8 cellular contexts compared by ENCODE assay signal in the genomic region with DNA sequence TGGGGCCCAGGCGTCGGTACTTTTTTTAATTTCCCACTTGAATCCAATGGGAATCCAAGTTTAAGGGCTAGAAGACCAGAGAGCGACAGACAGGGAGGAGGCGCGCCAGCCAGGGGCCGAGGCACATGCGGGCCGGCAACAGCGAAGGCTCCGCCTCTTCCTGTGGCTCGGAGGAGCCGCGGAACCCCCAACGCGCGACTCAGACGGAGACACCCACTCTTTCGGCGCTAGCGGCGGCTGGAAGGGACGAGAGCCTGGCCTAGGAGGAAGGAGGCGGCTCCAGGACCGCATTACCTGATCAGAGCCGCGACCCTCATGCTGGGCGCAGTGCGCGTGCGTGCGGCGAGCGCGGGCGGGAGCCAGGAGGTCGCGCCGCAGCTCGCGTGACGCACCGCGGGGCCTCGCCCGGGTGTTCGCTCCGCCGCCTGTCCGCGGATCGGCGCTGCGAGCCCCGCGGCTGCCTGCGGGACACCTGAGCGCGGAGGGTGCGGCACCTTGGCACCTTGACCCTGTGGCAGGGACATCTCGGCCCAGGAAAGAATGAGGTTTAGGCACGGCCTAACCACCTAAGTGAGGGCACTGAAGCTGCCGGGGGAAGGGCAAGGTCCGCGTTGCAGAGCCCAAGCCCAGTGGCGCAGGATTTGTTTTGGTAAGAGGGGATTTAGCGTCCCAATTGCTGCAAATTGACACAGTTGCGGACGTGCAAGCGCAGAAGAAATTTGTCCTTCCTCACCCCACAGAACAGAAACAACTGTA. TPM values are rescaled to one million over a fixed set of nuclear protein-coding genes. Genes with fewer than 3 reads are reported as not detected.
DNase-seq lines count a peak whose midpoint lies in the region; ATAC-seq and TF ChIP-seq lines count a peak whose summit lies in the region.

A gene with protein sequence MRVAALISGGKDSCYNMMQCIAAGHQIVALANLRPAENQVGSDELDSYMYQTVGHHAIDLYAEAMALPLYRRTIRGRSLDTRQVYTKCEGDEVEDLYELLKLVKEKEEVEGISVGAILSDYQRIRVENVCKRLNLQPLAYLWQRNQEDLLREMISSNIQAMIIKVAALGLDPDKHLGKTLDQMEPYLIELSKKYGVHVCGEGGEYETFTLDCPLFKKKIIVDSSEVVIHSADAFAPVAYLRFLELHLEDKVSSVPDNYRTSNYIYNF (minus strand): TSS at position 341 of the 756 bp plus-strand sequence. CDS start 24 bp downstream, at position 317.

- no peaks in the 10 kb centered on the region for H3K36me3 ChIP-seq in A673 (ENCODE audit: insufficient read depth, low read length, poor library complexity, severe bottlenecking)
- no peaks in the 10 kb centered on the region for H3K36me3 ChIP-seq in WERI-Rb-1
- H3K36me3 ChIP-seq in mammary epithelial cell (ENCODE audit: insufficient read depth, low read length) = no peaks in the 10 kb centered on the region

- ATAC-seq in HG03064 (IDR thresholded peaks at IDR 0.05; ENCODE audit: low read depth, unreplicated experiment) = peak; percentile 86

- H3K27ac ChIP-seq in A673 (ENCODE audit: low read depth, low read length, poor library complexity, severe bottlenecking) (peak within 1 kb of the TSS; percentile 98), WERI-Rb-1 (peak within 1 kb of the TSS; percentile 97), mammary epithelial cell (ENCODE audit: insufficient read depth, low read depth, low read length) (peak within 1 kb of the TSS; percentile 88)

- no peaks in the 10 kb centered on the region for H4K20me1 ChIP-seq in mammary epithelial cell (ENCODE audit: insufficient read depth, low read length)

- POLR2A ChIA-PET in A673 (lab: Charles Lee; ENCODE audit: low non-redundant PET) = interaction anchor here (0.6 kb wide), 1 partner anchor 176 kb away, joined by 5 read pairs; no protein-coding TSS in a partner anchor

- intact Hi-C loops in A673 (cut with micrococcal nuclease; ENCODE audit: unreplicated experiment) (no loop called here), mammary epithelial cell (cut with micrococcal nuclease) (loop anchor here (5.0 to 10.0 kb wide), 3 partner anchors 149 to 326 kb away; no protein-coding TSS in a partner anchor)

- peaks cover 5% of the 10 kb centered on the region for H3K79me2 ChIP-seq in mammary epithelial cell (ENCODE audit: insufficient read depth, low read length)

- H3K4me1 ChIP-seq in A673 (ENCODE audit: insufficient read depth, low read length, poor library complexity, severe bottlenecking) (peaks cover 8% of the 10 kb centered on the region), mammary epithelial cell (ENCODE audit: insufficient read depth, low read length) (peaks cover 3% of the 10 kb centered on the region)

- H3K4me3 ChIP-seq in A673 (ENCODE audit: low read depth, low read length, poor library complexity, severe bottlenecking) (peak within 1 kb of the TSS; percentile 64), WERI-Rb-1 (ENCODE audit: low read depth, low read length) (peak within 1 kb of the TSS; percentile 54), mammary epithelial cell (replicated peaks in 1 of 3; ENCODE audit: insufficient read depth in 1 of 3, low read depth in 2 of 3, low read length in 3 of 3) (peak within 1 kb of the TSS; percentile 71 to 96 (median 71))

- BruUV-seq in A673 (replicated peaks; lab: Mats Ljungman, UMichigan) (no TSS peak), mammary epithelial cell (replicated peaks; lab: Mats Ljungman, UMichigan) (TSS peak; percentile 59)

- H3K9ac ChIP-seq in mammary epithelial cell (ENCODE audit: insufficient read depth, low read length) = peak within 1 kb of the TSS; percentile 98

- TF ChIP-seq CTCF in A673 (conservative IDR thresholded peaks at IDR 0.05; ENCODE audit: low read depth, low read length) = no peak
- TF ChIP-seq CTCF in WERI-Rb-1 (IDR thresholded peaks at IDR 0.05; ENCODE audit: low read depth, low read length) = no peak
- TF ChIP-seq CTCF in mammary epithelial cell (conservative IDR thresholded peaks at IDR 0.05 in 1 of 2, IDR thresholded peaks at IDR 0.05 in 1 of 2; ENCODE audit: extremely low read depth in 1 of 2, insufficient read depth in 1 of 2, low read depth in 1 of 2, low read length in 2 of 2) = no peak

- peak; percentile 74 for TF ChIP-seq POLR2A in GM18526 (IDR thresholded peaks at IDR 0.05; ENCODE audit: extremely low read depth, insufficient read length)

- in situ Hi-C loops in mammary epithelial cell (cut with MboI; ENCODE audit: low sequenced_read_pairs in 2 of 2) = no loop called here

- peak within 1 kb of the TSS; percentile 96 for H3K4me2 ChIP-seq in mammary epithelial cell (ENCODE audit: insufficient read depth, low read depth, low read length)

- CTCF ChIA-PET in A673 (lab: Charles Lee) (interaction anchor here (1.1 kb wide), 1 partner anchor 206 kb away, joined by 3 read pairs; no protein-coding TSS in a partner anchor), mammary epithelial cell (lab: Charles Lee; ENCODE audit: low non-redundant PET) (no interaction called here)

- peak; percentile 91 for DNase-seq in A673 (ENCODE audit: low spot score)
- peak; percentile 66 for DNase-seq in NCI-H2196 (lab: John Stamatoyannopoulos, UW; ENCODE audit: unreplicated experiment)
- DNase-seq in WERI-Rb-1 = peak; percentile 91
- peak; percentile 84 for DNase-seq in mammary epithelial cell
- DNase-seq in iris pigment epithelial cell (ENCODE audit: low read depth) = peak; percentile 83
- peak; percentile 74 to 75 for DNase-seq in stimulated activated CD4-positive, alpha-beta T cell treated with anti-CD3 and anti-CD28 coated beads, Interleukin-12 subunit alpha, Interleukin-12 subunit beta, amount 100 ng/mL, for 24 hours (ENCODE audit: low read depth in 2 of 2)

- dilution Hi-C loops in mammary epithelial cell (cut with HindIII; ENCODE audit: low sequenced_read_pairs) = no loop called here

- H2AFZ ChIP-seq in mammary epithelial cell (ENCODE audit: low read depth, low read length) = peak within 1 kb of the TSS; percentile 97

- H3K9me3 ChIP-seq in A673 (ENCODE audit: low read depth, low read length, poor library complexity, severe bottlenecking) (no peaks in the 10 kb centered on the region), WERI-Rb-1 (ENCODE audit: severe bottlenecking) (no peaks in the 10 kb centered on the region), mammary epithelial cell (replicated peaks; ENCODE audit: insufficient read depth, low read length) (no peaks in the 10 kb centered on the region)

- no peaks in the 10 kb centered on the region for H3K27me3 ChIP-seq in A673 (replicated peaks; ENCODE audit: insufficient read depth, low read depth, low read length, poor library complexity)
- H3K27me3 ChIP-seq in WERI-Rb-1 (ENCODE audit: insufficient read depth, low read depth, severe bottlenecking) = no peaks in the 10 kb centered on the region
- no peaks in the 10 kb centered on the region for H3K27me3 ChIP-seq in mammary epithelial cell (ENCODE audit: insufficient read depth, low read length)

- 0% methylated on average over 6 of the region's 69 CpGs for WGBS in mammary epithelial cell (ENCODE audit: low coverage, missing lambda C conversion rate)

RNA-seq across cellular contexts. Expression of the gene that starts here (rescaled TPM):
- total RNA-seq in A673 (2021) (25.7 and 29.2 TPM in 2 replicates), mammary epithelial cell (10 to 100 TPM; 16.3 to 17.0 TPM)
- 14.8 TPM for polyA plus RNA-seq in mammary epithelial cell
- 23.2 TPM for polyA minus RNA-seq in mammary epithelial cell

Comparison
In these comparisons a context has a peak if more than half of its experiments do, and no peak if none do; other contexts are left out.
1. Peak in every context shown above with its lines: DNase-seq, ATAC-seq, H3K4me3 ChIP-seq and H3K27ac ChIP-seq.